In genomic region chr2:219155054-219155644, GRCh38 we compare ENCODE assay signal across 8 cellular contexts. TPM values are rescaled to one million over a fixed set of nuclear protein-coding genes. Genes with fewer than 3 reads are reported as not detected.
DNase-seq lines count a peak whose midpoint lies in the region; ATAC-seq and TF ChIP-seq lines count a peak whose summit lies in the region.

No MANE protein-coding gene starts in this region.

- no peak overlapping the region for H3K4me3 Mint-ChIP-seq in chondrocyte (ENCODE audit: unreplicated experiment)

- ATAC-seq in left lung (peak; percentile 73), upper lobe of left lung (ENCODE audit: low FRiP score in 2 of 2) (peak in 1 of 2 donors; percentile 74), HG02678 (IDR thresholded peaks at IDR 0.05; ENCODE audit: unreplicated experiment) (no peak)

- peaks cover 8% of the 10 kb centered on the region; the same call in 1 of the 2 replicates for H3K79me2 ChIP-seq in MM.1S (ENCODE audit: low read length)

- no peak overlapping the region for H3K9ac ChIP-seq in MM.1S (ENCODE audit: low read length)

- H3K4me1 Mint-ChIP-seq in chondrocyte (ENCODE audit: low read depth), result peaks cover 20% of the 10 kb centered on the region

- H3F3A ChIP-seq in MM.1S (ENCODE audit: insufficient read depth, low read length), result no peaks in the 10 kb centered on the region

- intact Hi-C loops in left lung (cut with DNase I), result no loop called here

- H3K4me3 ChIP-seq in MM.1S (ENCODE audit: low read length), result no peak overlapping the region
- H3K4me3 ChIP-seq in left lung, result no peak overlapping the region
- H3K4me3 ChIP-seq in upper lobe of left lung, result no peak overlapping the region

- TF ChIP-seq POLR2A in upper lobe of left lung (IDR thresholded peaks at IDR 0.05), result no peak

- no peak overlapping the region for H3K4me2 ChIP-seq in MM.1S (ENCODE audit: low read depth, low read length)

- peak; percentile 11 for DNase-seq in activated naive CD4-positive, alpha-beta T cell treated with Interleukin-2 at 50 U/mL for 16 hours
- no peak for DNase-seq in activated naive CD4-positive, alpha-beta T cell treated with anti-CD3 and anti-CD28 coated beads, Interleukin-2, amount 50 U/mL, for 16 hours
- DNase-seq in MM.1S, result peak; percentile 70
- DNase-seq in RPMI8226, result peak; percentile 67
- DNase-seq in chondrocyte (ENCODE audit: low spot score), result no peak
- DNase-seq in left lung, result no peak
- no peak for DNase-seq in upper lobe of left lung

- WGBS in upper lobe of left lung, 2 donors, result 8 to 10% methylated on average over 4 of the region's 4 CpGs

- H3K36me3 ChIP-seq in MM.1S (replicated peaks; ENCODE audit: insufficient read depth, low read length), result peaks cover 3% of the 10 kb centered on the region; the same call in 1 of the 2 replicates
- peaks cover 0 to 52% of the 10 kb centered on the region in 2 donors for H3K36me3 ChIP-seq in left lung
- H3K36me3 ChIP-seq in upper lobe of left lung, result peaks cover 0 to 61% (median 15%) of the 10 kb centered on the region in 4 donors

- no peaks in the 10 kb centered on the region for H3K4me1 ChIP-seq in MM.1S (ENCODE audit: low read length)
- peaks cover 4 to 6% of the 10 kb centered on the region in 2 donors for H3K4me1 ChIP-seq in left lung
- peaks cover 5 to 7% (median 5%) of the 10 kb centered on the region in 4 donors for H3K4me1 ChIP-seq in upper lobe of left lung

- H3K27ac ChIP-seq in MM.1S (ENCODE audit: low read length) (no peak overlapping the region), left lung (no peak overlapping the region), upper lobe of left lung (no peak overlapping the region)

- H4K20me1 ChIP-seq in MM.1S (ENCODE audit: insufficient read depth, low read length), result no peaks in the 10 kb centered on the region

- peak; percentile 55 for TF ChIP-seq CTCF in MM.1S (IDR thresholded peaks at IDR 0.05; ENCODE audit: low read length)
- TF ChIP-seq CTCF in chondrocyte (IDR thresholded peaks at IDR 0.05), result peak; percentile 89
- TF ChIP-seq CTCF in left lung (IDR thresholded peaks at IDR 0.05), result peak; percentile 35 to 51
- peak; percentile 41 to 78 (median 64) for TF ChIP-seq CTCF in upper lobe of left lung (IDR thresholded peaks at IDR 0.05)

- H3K27me3 Mint-ChIP-seq in chondrocyte (ENCODE audit: low read depth), result no peaks in the 10 kb centered on the region

- no peaks in the 10 kb centered on the region for H3K9me2 ChIP-seq in MM.1S (replicated peaks; ENCODE audit: insufficient read depth, low read length)

- H3K27ac Mint-ChIP-seq in chondrocyte (ENCODE audit: unreplicated experiment), result no peak overlapping the region

- H3K9me3 Mint-ChIP-seq in chondrocyte (ENCODE audit: low read depth), result no peaks in the 10 kb centered on the region

- H3K27me3 ChIP-seq in MM.1S (replicated peaks; ENCODE audit: insufficient read depth, low read length) (no peaks in the 10 kb centered on the region), left lung (no peaks in the 10 kb centered on the region), upper lobe of left lung (no peaks in the 10 kb centered on the region)

- H3K9me3 ChIP-seq in MM.1S (replicated peaks; ENCODE audit: insufficient read depth, low read length), result no peaks in the 10 kb centered on the region
- H3K9me3 ChIP-seq in left lung, result no peaks in the 10 kb centered on the region
- H3K9me3 ChIP-seq in upper lobe of left lung, result no peaks in the 10 kb centered on the region

- no peak for TF ChIP-seq EP300 in upper lobe of left lung (IDR thresholded peaks at IDR 0.05)

- peaks cover 8% of the 10 kb centered on the region for H3K36me3 Mint-ChIP-seq in chondrocyte (ENCODE audit: low read depth)

- H2AFZ ChIP-seq in MM.1S (ENCODE audit: low read length), result no peak overlapping the region

RNA-seq across cellular contexts. Expression of gene NHEJ1, which starts 5.5 kb away (rescaled TPM):
- total RNA-seq in chondrocyte, result 7.3 to 13.3 TPM (median 12.7 TPM) in 3 replicates
- 10 to 100 TPM; 14.0 to 16.4 TPM for total RNA-seq in left lung
- 10 to 100 TPM in 5 of 6 donors, 1 to 10 TPM in 1; 7.9 to 26.2 (median 14.3) TPM for total RNA-seq in upper lobe of left lung

RNA-seq across cellular contexts. Expression of gene SLC23A3, which starts 14.7 kb away (rescaled TPM):
- total RNA-seq in chondrocyte (2.0 to 2.7 TPM (median 2.4 TPM) in 3 replicates), left lung (1 to 10 TPM; 3.8 to 4.4 TPM), upper lobe of left lung (1 to 10 TPM in 4 of 6 donors, under 1 TPM in 2; 0.33 to 6.3 (median 2.6) TPM)

RNA-seq across cellular contexts. Expression of gene CNPPD1, which starts 21.6 kb away (rescaled TPM):
- total RNA-seq in chondrocyte, result 36.1 to 46.3 TPM (median 43.1 TPM) in 3 replicates
- total RNA-seq in left lung, result 10 to 100 TPM; 59.0 to 68.2 TPM
- 10 to 100 TPM; 42.7 to 86.8 (median 49.4) TPM for total RNA-seq in upper lobe of left lung

RNA-seq across cellular contexts. Expression of gene RETREG2, which starts 22.9 kb away (rescaled TPM):
- total RNA-seq in chondrocyte (81.1 to 88.0 TPM (median 85.0 TPM) in 3 replicates), left lung (10 to 100 TPM; 84.6 to 85.4 TPM), upper lobe of left lung (100 to 1,000 TPM in 1 of 6 donors, 10 to 100 TPM in 5; 46.1 to 100 (median 60.5) TPM)

RNA-seq across cellular contexts. Expression of gene ZFAND2B, which starts 51.4 kb away (rescaled TPM):
- total RNA-seq in chondrocyte (28.6 to 29.8 TPM (median 29.3 TPM) in 3 replicates), left lung (10 to 100 TPM; 28.5 to 40.8 TPM), upper lobe of left lung (10 to 100 TPM; 38.7 to 59.7 (median 43.3) TPM)

Comparison
In these comparisons a context has a peak if more than half of its experiments do, and no peak if none do; other contexts are left out.
1. DNase-seq: peak in activated naive CD4-positive, alpha-beta T cell treated with Interleukin-2 at 50 U/mL for 16 hours (single experiment), MM.1S (single experiment) and RPMI8226 (single experiment); none in activated naive CD4-positive, alpha-beta T cell treated with anti-CD3 and anti-CD28 coated beads, Interleukin-2, amount 50 U/mL, for 16 hours (single experiment), chondrocyte (single experiment), left lung (0 of 2) and upper lobe of left lung (0 of 2).
2. Peak in every context shown above with its lines, with median percentiles within 50 percentile points of each other: CTCF ChIP-seq.